28 cellular contexts compared by ENCODE assay signal in genomic region chr12:26617513-26617912, GRCh38.
"Had no signal": no experiment of that assay in that cellular context is flagged by ENCODE, and none has a peak within 500 bp of the region (broad histone marks: within the 10 kb centered on the region; RNA-seq: fewer than 3 reads in every experiment).

No MANE protein-coding gene starts in this region.

- H3K27ac Mint-ChIP-seq: stimulated activated memory B cell treated with anti-CD40 and anti-IgM and Interleukin-4, amounts not matched to agents 10 μg/mL and 1 μg/mL and 100 μg/mL, for 72 hours; stimulated activated naive B cell treated with anti-CD40 and anti-IgM and Interleukin-4, amounts not matched to agents 10 μg/mL and 1 μg/mL and 100 μg/mL, for 72 hours; stimulated activated naive CD8-positive, alpha-beta T cell treated with anti-CD3 and anti-CD28 coated beads, Interleukin-15, Interleukin-2, amounts not matched to agents 100 ng/mL and 50 ng/mL, for 24 hours; type B pancreatic cell had no signal

- H3K27ac ChIP-seq: stomach, suprapubic skin, testis, thoracic aorta, thyroid gland, tibial artery, tibial nerve, transverse colon, upper lobe of left lung, upper lobe of right lung, uterus, vagina had no signal

- FAIRE-seq: urothelium cell line had no signal

- H3K4me3 Mint-ChIP-seq: stimulated activated memory B cell treated with anti-CD40 and anti-IgM and Interleukin-4, amounts not matched to agents 10 μg/mL and 1 μg/mL and 100 μg/mL, for 72 hours; stimulated activated naive B cell treated with anti-CD40 and anti-IgM and Interleukin-4, amounts not matched to agents 10 μg/mL and 1 μg/mL and 100 μg/mL, for 72 hours; stimulated activated naive CD8-positive, alpha-beta T cell treated with anti-CD3 and anti-CD28 coated beads, Interleukin-15, amount 100 ng/mL, for 72 hours; stimulated activated naive CD8-positive, alpha-beta T cell treated with anti-CD3 and anti-CD28 coated beads, Interleukin-15, Interleukin-2, amounts not matched to agents 100 ng/mL and 50 ng/mL, for 24 hours; type B pancreatic cell had no signal

- H3K4me1 ChIP-seq: stomach, suprapubic skin, testis, thyroid gland, tibial artery, tibial nerve, transverse colon, upper lobe of left lung, upper lobe of right lung, uterus, vagina had no signal

- H3K9me3 Mint-ChIP-seq: stimulated activated memory B cell treated with anti-CD40 and anti-IgM and Interleukin-4, amounts not matched to agents 10 μg/mL and 1 μg/mL and 100 μg/mL, for 72 hours; stimulated activated naive B cell treated with anti-CD40 and anti-IgM and Interleukin-4, amounts not matched to agents 10 μg/mL and 1 μg/mL and 100 μg/mL, for 72 hours; stimulated activated naive CD8-positive, alpha-beta T cell treated with anti-CD3 and anti-CD28 coated beads, Interleukin-15, amount 100 ng/mL, for 72 hours; stimulated activated naive CD8-positive, alpha-beta T cell treated with anti-CD3 and anti-CD28 coated beads, Interleukin-15, Interleukin-2, amounts not matched to agents 100 ng/mL and 50 ng/mL, for 24 hours; type B pancreatic cell had no signal

- H3K27me3 ChIP-seq: stomach, suprapubic skin, testis, thyroid gland, tibial artery, tibial nerve, transverse colon, upper lobe of left lung, upper lobe of right lung, uterus, vagina had no signal

- H3K4me3 ChIP-seq: stomach, suprapubic skin, testis, thoracic aorta, thyroid gland, tibial artery, tibial nerve, transverse colon, upper lobe of left lung, upper lobe of right lung, uterus, vagina had no signal

- H3K4me1 Mint-ChIP-seq: stimulated activated memory B cell treated with anti-CD40 and anti-IgM and Interleukin-4, amounts not matched to agents 10 μg/mL and 1 μg/mL and 100 μg/mL, for 72 hours; stimulated activated naive B cell treated with anti-CD40 and anti-IgM and Interleukin-4, amounts not matched to agents 10 μg/mL and 1 μg/mL and 100 μg/mL, for 72 hours; stimulated activated naive CD8-positive, alpha-beta T cell treated with anti-CD3 and anti-CD28 coated beads, Interleukin-15, amount 100 ng/mL, for 72 hours had no signal

- ATAC-seq: stimulated activated memory B cell treated with anti-CD40 and anti-IgM and Interleukin-4, amounts not matched to agents 10 μg/mL and 1 μg/mL and 100 μg/mL, for 72 hours; stimulated activated naive B cell treated with anti-CD40 and anti-IgM and Interleukin-4, amounts not matched to agents 10 μg/mL and 1 μg/mL and 100 μg/mL, for 72 hours; stimulated activated naive CD8-positive, alpha-beta T cell treated with anti-CD3 and anti-CD28 coated beads, Interleukin-15, amount 100 ng/mL, for 72 hours; stimulated activated naive CD8-positive, alpha-beta T cell treated with anti-CD3 and anti-CD28 coated beads, Interleukin-15, Interleukin-2, amounts not matched to agents 100 U/mL and 50 U/mL, for 24 hours; upper lobe of right lung had no signal

- DNase-seq: stimulated activated CD4-positive, alpha-beta T cell treated with anti-CD3 and anti-CD28 coated beads, Interleukin-2, amount 100 ng/mL, for 48 hours; stimulated activated CD4-positive, alpha-beta T cell treated with anti-CD3 and anti-CD28 coated beads, Interleukin-4, amount 100 ng/mL, for 1 hour; stimulated activated CD4-positive, alpha-beta T cell treated with anti-CD3 and anti-CD28 coated beads, Interleukin-4, amount 100 ng/mL, for 24 hours; stimulated activated CD4-positive, alpha-beta T cell treated with anti-CD3 and anti-CD28 coated beads, Interleukin-4, amount 100 ng/mL, for 4 hours; stimulated activated CD8-positive, alpha-beta memory T cell treated with anti-CD3 and anti-CD28 coated beads, Interleukin-4, amount 100 ng/mL, for 48 hours; stimulated activated naive B cell treated with anti-CD40 and anti-IgM and Interleukin-4, amounts not matched to agents 10 μg/mL and 1 μg/mL and 100 μg/mL, for 72 hours; stimulated activated naive CD4-positive, alpha-beta T cell; stimulated activated naive CD4-positive, alpha-beta T cell treated with Interleukin-2 at 50 U/mL for 16 hours; stimulated activated naive CD8-positive, alpha-beta T cell treated with anti-CD3 and anti-CD28 coated beads, Interleukin-15, amount 100 ng/mL, for 72 hours; stimulated activated naive CD8-positive, alpha-beta T cell treated with anti-CD3 and anti-CD28 coated beads, Interleukin-15, Interleukin-2, amounts not matched to agents 100 U/mL and 50 U/mL, for 24 hours; stomach; substantia nigra; testis; thyroid gland; tibial artery; transverse colon; trophoblast cell; upper lobe of left lung; upper lobe of right lung; uterus had no signal

- H3K9me3 ChIP-seq: stomach, suprapubic skin, testis, thoracic aorta, thyroid gland, tibial artery, tibial nerve, transverse colon, upper lobe of left lung, upper lobe of right lung, uterus, vagina had no signal

- H3K36me3 ChIP-seq: uterus had no signal
